Comparison of ENCODE assay signal across 17 cellular contexts in genomic region chr2:67486041-67486796, GRCh38.
DNase-seq lines count a peak whose midpoint lies in the region; ATAC-seq, FAIRE-seq and TF ChIP-seq lines count a peak whose summit lies in the region.
"Had no signal": no experiment of that assay in that cellular context is flagged by ENCODE, and none has a peak within 500 bp of the region (broad histone marks: within the 10 kb centered on the region; RNA-seq: fewer than 3 reads in every experiment).

No MANE protein-coding gene starts in this region.

- POLR2A ChIA-PET in activated CD4-positive, alpha-beta T cell treated with anti-CD3 and anti-CD28 coated beads for 36 hours (lab: Charles Lee), result no interaction called here

- TF ChIP-seq EP300 in stomach (IDR thresholded peaks at IDR 0.05), result no peak

- ATAC-seq in activated CD4-positive, alpha-beta T cell treated with anti-CD3 and anti-CD28 coated beads for 36 hours, result no peak
- ATAC-seq: GM23338; stimulated activated effector memory CD8-positive, alpha-beta T cell treated with anti-CD3 and anti-CD28 coated beads, Interleukin-12 subunit alpha, Interleukin-12 subunit beta, amount 100 ng/mL, for 72 hours; T-helper 17 cell had no signal

- H3K9me3 Mint-ChIP-seq in activated CD4-positive, alpha-beta T cell treated with anti-CD3 and anti-CD28 coated beads for 36 hours (ENCODE audit: low read depth), result peaks cover 5% of the 10 kb centered on the region
- H3K9me3 Mint-ChIP-seq: GM23338; stimulated activated effector memory CD8-positive, alpha-beta T cell treated with anti-CD3 and anti-CD28 coated beads, Interleukin-12 subunit alpha, Interleukin-12 subunit beta, amount 100 ng/mL, for 72 hours had no signal

- no peak overlapping the region for H3K4me3 Mint-ChIP-seq in activated CD4-positive, alpha-beta T cell treated with anti-CD3 and anti-CD28 coated beads for 36 hours
- H3K4me3 Mint-ChIP-seq: GM23338; stimulated activated effector memory CD8-positive, alpha-beta T cell treated with anti-CD3 and anti-CD28 coated beads, Interleukin-12 subunit alpha, Interleukin-12 subunit beta, amount 100 ng/mL, for 72 hours; T-helper 17 cell had no signal

- intact Hi-C loops in activated CD4-positive, alpha-beta T cell treated with anti-CD3 and anti-CD28 coated beads for 36 hours (cut with DNase I, micrococcal nuclease), result no loop called here
- intact Hi-C loops in left ventricle myocardium inferior (cut with micrococcal nuclease) (no loop called here), stomach (cut with DNase I; ENCODE audit: low total_unique reads) (no loop called here)

- H3K4me3 ChIP-seq in left ventricle myocardium inferior (no peak overlapping the region), stomach (no peak overlapping the region), small intestine (ENCODE audit: low read depth in 1 of 2, low read length in 2 of 2) (no peak overlapping the region)
- H3K4me3 ChIP-seq: cardiac muscle cell, GM23338, vagina had no signal

- H3K36me3 ChIP-seq in left ventricle myocardium inferior (no peaks in the 10 kb centered on the region), stomach (no peaks in the 10 kb centered on the region), small intestine (ENCODE audit: control insufficient read depth in 2 of 2, insufficient read depth in 2 of 2, low read length in 2 of 2) (no peaks in the 10 kb centered on the region)
- H3K36me3 ChIP-seq: cardiac muscle cell, vagina had no signal

- H3K4me1 Mint-ChIP-seq in activated CD4-positive, alpha-beta T cell treated with anti-CD3 and anti-CD28 coated beads for 36 hours, result peaks cover 3% of the 10 kb centered on the region
- H3K4me1 Mint-ChIP-seq: stimulated activated effector memory CD8-positive, alpha-beta T cell treated with anti-CD3 and anti-CD28 coated beads, Interleukin-12 subunit alpha, Interleukin-12 subunit beta, amount 100 ng/mL, for 72 hours; T-helper 17 cell had no signal

- peaks cover 7% of the 10 kb centered on the region for H3K27me3 Mint-ChIP-seq in activated CD4-positive, alpha-beta T cell treated with anti-CD3 and anti-CD28 coated beads for 36 hours

- H3K9me3 ChIP-seq in left ventricle myocardium inferior (replicated peaks) (no peaks in the 10 kb centered on the region), stomach (no peaks in the 10 kb centered on the region), small intestine (ENCODE audit: control insufficient read depth, low read depth) (no peaks in the 10 kb centered on the region)
- H3K9me3 ChIP-seq: vagina had no signal

- H3K27ac ChIP-seq in left ventricle myocardium inferior (replicated peaks) (no peak overlapping the region), stomach (no peak overlapping the region), small intestine (ENCODE audit: low read depth in 1 of 2, low read length in 1 of 2) (no peak overlapping the region)
- H3K27ac ChIP-seq: cardiac muscle cell, vagina had no signal

- H3K27me3 ChIP-seq in left ventricle myocardium inferior (ENCODE audit: low read depth) (no peaks in the 10 kb centered on the region), stomach (no peaks in the 10 kb centered on the region), small intestine (ENCODE audit: control insufficient read depth in 2 of 2, insufficient read depth in 2 of 2, low read length in 2 of 2) (no peaks in the 10 kb centered on the region)
- H3K27me3 ChIP-seq: cardiac muscle cell, vagina had no signal

- H3K4me1 ChIP-seq in left ventricle myocardium inferior, result peaks cover 16% of the 10 kb centered on the region
- H3K4me1 ChIP-seq in stomach, result no peaks in the 10 kb centered on the region
- H3K4me1 ChIP-seq in small intestine (ENCODE audit: control insufficient read depth in 2 of 2, insufficient read depth in 1 of 2, low read depth in 1 of 2, low read length in 1 of 2), result no peaks in the 10 kb centered on the region
- H3K4me1 ChIP-seq: vagina had no signal

- DNase-seq in activated CD4-positive, alpha-beta T cell treated with anti-CD3 and anti-CD28 coated beads for 36 hours, result peak; percentile 6
- DNase-seq in activated CD4-positive, alpha-beta T cell treated with anti-CD3 and anti-CD28 coated beads, Interleukin-2, amount 50 U/mL, for 4 hours, result no peak
- peak; percentile 77 for DNase-seq in amniotic epithelial cell (ENCODE audit: low read depth)
- DNase-seq in left ventricle myocardium inferior, result peak; percentile 24
- peak; percentile 52 for DNase-seq in stomach
- no peak for DNase-seq in NK-92 (lab: John Stamatoyannopoulos, UW; ENCODE audit: unreplicated experiment)
- no peak for DNase-seq in activated T-cell treated with anti-CD3 and anti-CD28 coated beads, Interleukin-2, amount 50 U/mL, for 48 hours
- no peak for DNase-seq in small intestine
- DNase-seq: activated CD4-positive, alpha-beta T cell treated with anti-CD3 and anti-CD28 coated beads, Interleukin-2, amount 50 U/mL, for 1 hour; activated effector memory CD4-positive, alpha-beta T cell treated with anti-CD3 and anti-CD28 coated beads, Interleukin-2, amount 50 U/mL, for 16 hours; NCI-H345; stimulated activated CD4-positive, alpha-beta T cell treated with anti-CD3 and anti-CD28 coated beads, Interleukin-4, amount 100 ng/mL, for 1 hour; T-helper 17 cell had no signal

- no peak for TF ChIP-seq CTCF in left ventricle myocardium inferior (IDR thresholded peaks at IDR 0.05; ENCODE audit: borderline replicate concordance)
- no peak for TF ChIP-seq CTCF in stomach (IDR thresholded peaks at IDR 0.05)

- 83 to 100% (median 88%) methylated on average over 1 of the region's 1 CpG for WGBS in stomach, 5 donors
- 74 to 93% (median 88%) methylated on average over 1 of the region's 1 CpG for WGBS in small intestine, 3 donors

- no peak for TF ChIP-seq POLR2A in stomach (IDR thresholded peaks at IDR 0.05)

- no peak for FAIRE-seq in small intestine (lab: Jason Lieb, UNC)

- CTCF ChIA-PET in activated CD4-positive, alpha-beta T cell treated with anti-CD3 and anti-CD28 coated beads for 36 hours (lab: Charles Lee), result no interaction called here

- H3K36me3 Mint-ChIP-seq in activated CD4-positive, alpha-beta T cell treated with anti-CD3 and anti-CD28 coated beads for 36 hours (ENCODE audit: low read depth), result no peaks in the 10 kb centered on the region
- H3K36me3 Mint-ChIP-seq: stimulated activated effector memory CD8-positive, alpha-beta T cell treated with anti-CD3 and anti-CD28 coated beads, Interleukin-12 subunit alpha, Interleukin-12 subunit beta, amount 100 ng/mL, for 72 hours had no signal

- H3K27ac Mint-ChIP-seq in activated CD4-positive, alpha-beta T cell treated with anti-CD3 and anti-CD28 coated beads for 36 hours, result no peak overlapping the region
- H3K27ac Mint-ChIP-seq: GM23338; stimulated activated effector memory CD8-positive, alpha-beta T cell treated with anti-CD3 and anti-CD28 coated beads, Interleukin-12 subunit alpha, Interleukin-12 subunit beta, amount 100 ng/mL, for 72 hours; T-helper 17 cell had no signal

Comparison
In these comparisons a context has a peak if more than half of its experiments do, and no peak if none do; other contexts are left out.
1. DNase-seq: peak in activated CD4-positive, alpha-beta T cell treated with anti-CD3 and anti-CD28 coated beads for 36 hours (single experiment), amniotic epithelial cell (single experiment), left ventricle myocardium inferior (single experiment) and stomach (single experiment); none in activated CD4-positive, alpha-beta T cell treated with anti-CD3 and anti-CD28 coated beads, Interleukin-2, amount 50 U/mL, for 4 hours (0 of 2), NK-92 (single experiment), activated T-cell treated with anti-CD3 and anti-CD28 coated beads, Interleukin-2, amount 50 U/mL, for 48 hours (0 of 2) and small intestine (single experiment).